Comparison of ENCODE assay signal across 8 cellular contexts in the genomic region with DNA sequence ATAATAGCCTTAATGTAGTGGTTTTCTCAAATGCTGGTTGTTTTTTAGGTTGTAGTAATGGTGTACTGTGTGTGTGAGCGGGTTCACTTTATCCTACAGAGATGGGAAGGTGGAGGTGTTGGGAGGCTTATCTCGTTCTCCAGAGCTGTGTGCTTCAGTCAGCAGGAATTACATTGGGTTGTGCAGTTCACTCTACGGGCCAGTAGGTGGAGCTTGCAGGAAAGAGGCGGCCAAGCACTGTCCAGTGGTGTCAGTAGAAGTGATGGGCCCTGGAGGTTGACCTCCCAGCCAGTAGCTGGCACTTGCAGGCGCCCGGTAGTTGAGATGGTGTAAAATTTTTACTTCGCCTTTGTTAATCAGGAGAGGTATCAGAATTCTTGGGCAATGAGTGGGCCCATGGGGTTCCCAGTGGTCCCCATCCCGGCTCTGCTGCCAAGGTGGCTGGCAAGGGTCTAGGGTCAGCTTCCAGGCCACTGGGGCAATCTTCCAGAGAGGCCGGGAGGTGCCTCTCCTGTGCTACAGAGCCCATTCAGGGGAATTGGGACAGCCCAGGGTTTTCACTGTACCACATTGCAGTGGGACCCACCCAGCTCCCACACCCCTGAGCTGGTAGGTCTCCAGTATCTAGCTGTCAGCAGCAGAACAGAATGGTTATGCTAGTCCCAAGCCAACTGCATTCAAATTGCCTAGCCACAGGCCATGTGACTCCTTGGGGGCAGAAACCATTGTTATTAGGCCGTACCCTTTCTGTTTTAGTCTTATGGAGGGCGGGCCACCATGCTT. TPM values are rescaled to one million over a fixed set of nuclear protein-coding genes. Genes with fewer than 3 reads are reported as not detected.
DNase-seq lines count a peak whose midpoint lies in the region; ATAC-seq and TF ChIP-seq lines count a peak whose summit lies in the region.

No MANE protein-coding gene starts in this region.

- in situ Hi-C loops in HAP-1 (cut with MboI; ENCODE audit: low sequenced_read_pairs): loop anchor here (5.0 kb wide), 1 partner anchor 96 kb away; no protein-coding TSS in a partner anchor

- TF ChIP-seq CTCF in GM12865 (IDR thresholded peaks at IDR 0.05; ENCODE audit: insufficient read depth, low read depth, low read length, missing control alignments): peak; percentile 86

- DNase-seq in GM12865 (ENCODE audit: low read depth): peak; percentile 78
- DNase-seq in HAP-1 (ENCODE audit: low spot score in 2 of 2): peak; percentile 57 to 75
- peak; percentile 73 for DNase-seq in LoVo (ENCODE audit: low spot score)
- DNase-seq in amniotic epithelial cell (ENCODE audit: low read depth): peak; percentile 67
- peak; percentile 63 for DNase-seq in left cardiac atrium
- DNase-seq in sciatic nerve (ENCODE audit: low spot score): peak; percentile 72
- DNase-seq in NCI-H187 treated with DMSO at 0.1 percent for 48 hours (lab: John Stamatoyannopoulos, UW): no peak

- no peaks in the 10 kb centered on the region for H3K9me3 ChIP-seq in HAP-1

- intact Hi-C loops in left cardiac atrium (cut with DNase I) (loop anchor here in 1 of 2 donors (5.0 kb wide), 1 partner anchor 106 kb away; no protein-coding TSS in a partner anchor), sciatic nerve (cut with DNase I) (no loop called here)

- H3K27me3 ChIP-seq in HAP-1 (ENCODE audit: low read depth): no peaks in the 10 kb centered on the region

- no peak overlapping the region for H3K4me3 ChIP-seq in GM12865 (ENCODE audit: low read depth, low read length)
- H3K4me3 ChIP-seq in HAP-1: no peak overlapping the region

- ATAC-seq in SK-N-SH treated with all-trans-retinoic acid at 6 μM for 48 hours (peak; percentile 96), left cardiac atrium (peak; percentile 83 to 86), sciatic nerve (peak; percentile 78)

- H3K4me1 ChIP-seq in HAP-1: peaks cover 4% of the 10 kb centered on the region; the same call in 1 of the 2 replicates

- no peaks in the 10 kb centered on the region; the same call in 1 of the 2 replicates for H3K36me3 ChIP-seq in HAP-1 (replicated peaks)

TF ChIP-seq in SK-N-SH treated with all-trans-retinoic acid at 6 μM for 48 hours, 23 proteins besides CTCF, POLR2A, EP300 and RAD21:
- TF ChIP-seq, protein P1, sequence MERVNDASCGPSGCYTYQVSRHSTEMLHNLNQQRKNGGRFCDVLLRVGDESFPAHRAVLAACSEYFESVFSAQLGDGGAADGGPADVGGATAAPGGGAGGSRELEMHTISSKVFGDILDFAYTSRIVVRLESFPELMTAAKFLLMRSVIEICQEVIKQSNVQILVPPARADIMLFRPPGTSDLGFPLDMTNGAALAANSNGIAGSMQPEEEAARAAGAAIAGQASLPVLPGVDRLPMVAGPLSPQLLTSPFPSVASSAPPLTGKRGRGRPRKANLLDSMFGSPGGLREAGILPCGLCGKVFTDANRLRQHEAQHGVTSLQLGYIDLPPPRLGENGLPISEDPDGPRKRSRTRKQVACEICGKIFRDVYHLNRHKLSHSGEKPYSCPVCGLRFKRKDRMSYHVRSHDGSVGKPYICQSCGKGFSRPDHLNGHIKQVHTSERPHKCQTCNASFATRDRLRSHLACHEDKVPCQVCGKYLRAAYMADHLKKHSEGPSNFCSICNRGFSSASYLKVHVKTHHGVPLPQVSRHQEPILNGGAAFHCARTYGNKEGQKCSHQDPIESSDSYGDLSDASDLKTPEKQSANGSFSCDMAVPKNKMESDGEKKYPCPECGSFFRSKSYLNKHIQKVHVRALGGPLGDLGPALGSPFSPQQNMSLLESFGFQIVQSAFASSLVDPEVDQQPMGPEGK (CRISPR knock-in tag; IDR thresholded peaks at IDR 0.05; ENCODE audit: borderline replicate concordance): no peak
- TF ChIP-seq ESRRG (CRISPR knock-in tag; IDR thresholded peaks at IDR 0.05) (no peak), ISL1 (CRISPR knock-in tag; IDR thresholded peaks at IDR 0.05) (no peak), ZFP30 (CRISPR knock-in tag; IDR thresholded peaks at IDR 0.05) (no peak), SNAI2 (CRISPR knock-in tag; IDR thresholded peaks at IDR 0.05) (no peak), PPARA (CRISPR knock-in tag; IDR thresholded peaks at IDR 0.05; ENCODE audit: borderline replicate concordance) (no peak), GLIS3 (CRISPR knock-in tag; IDR thresholded peaks at IDR 0.05) (no peak), TOX (CRISPR knock-in tag; IDR thresholded peaks at IDR 0.05; ENCODE audit: borderline replicate concordance) (no peak), TCF4 (CRISPR knock-in tag; IDR thresholded peaks at IDR 0.05; ENCODE audit: borderline replicate concordance) (no peak)
- TF ChIP-seq, protein P2, sequence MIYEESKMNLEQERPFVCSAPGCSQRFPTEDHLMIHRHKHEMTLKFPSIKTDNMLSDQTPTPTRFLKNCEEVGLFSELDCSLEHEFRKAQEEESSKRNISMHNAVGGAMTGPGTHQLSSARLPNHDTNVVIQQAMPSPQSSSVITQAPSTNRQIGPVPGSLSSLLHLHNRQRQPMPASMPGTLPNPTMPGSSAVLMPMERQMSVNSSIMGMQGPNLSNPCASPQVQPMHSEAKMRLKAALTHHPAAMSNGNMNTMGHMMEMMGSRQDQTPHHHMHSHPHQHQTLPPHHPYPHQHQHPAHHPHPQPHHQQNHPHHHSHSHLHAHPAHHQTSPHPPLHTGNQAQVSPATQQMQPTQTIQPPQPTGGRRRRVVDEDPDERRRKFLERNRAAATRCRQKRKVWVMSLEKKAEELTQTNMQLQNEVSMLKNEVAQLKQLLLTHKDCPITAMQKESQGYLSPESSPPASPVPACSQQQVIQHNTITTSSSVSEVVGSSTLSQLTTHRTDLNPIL (CRISPR knock-in tag; IDR thresholded peaks at IDR 0.05; ENCODE audit: low read depth): no peak
- TF ChIP-seq, protein P3, sequence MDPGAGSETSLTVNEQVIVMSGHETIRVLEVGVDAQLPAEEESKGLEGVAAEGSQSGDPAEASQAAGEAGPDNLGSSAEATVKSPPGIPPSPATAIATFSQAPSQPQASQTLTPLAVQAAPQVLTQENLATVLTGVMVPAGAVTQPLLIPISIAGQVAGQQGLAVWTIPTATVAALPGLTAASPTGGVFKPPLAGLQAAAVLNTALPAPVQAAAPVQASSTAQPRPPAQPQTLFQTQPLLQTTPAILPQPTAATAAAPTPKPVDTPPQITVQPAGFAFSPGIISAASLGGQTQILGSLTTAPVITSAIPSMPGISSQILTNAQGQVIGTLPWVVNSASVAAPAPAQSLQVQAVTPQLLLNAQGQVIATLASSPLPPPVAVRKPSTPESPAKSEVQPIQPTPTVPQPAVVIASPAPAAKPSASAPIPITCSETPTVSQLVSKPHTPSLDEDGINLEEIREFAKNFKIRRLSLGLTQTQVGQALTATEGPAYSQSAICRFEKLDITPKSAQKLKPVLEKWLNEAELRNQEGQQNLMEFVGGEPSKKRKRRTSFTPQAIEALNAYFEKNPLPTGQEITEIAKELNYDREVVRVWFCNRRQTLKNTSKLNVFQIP (CRISPR knock-in tag; IDR thresholded peaks at IDR 0.05; ENCODE audit: borderline replicate concordance, low read depth): no peak

RNA-seq across cellular contexts. Expression of a gene that starts 43.8 kb away (rescaled TPM):
- total RNA-seq in left cardiac atrium (10 to 100 TPM; 30.4 to 34.2 TPM), sciatic nerve (66.7 TPM)
